In the genomic region with DNA sequence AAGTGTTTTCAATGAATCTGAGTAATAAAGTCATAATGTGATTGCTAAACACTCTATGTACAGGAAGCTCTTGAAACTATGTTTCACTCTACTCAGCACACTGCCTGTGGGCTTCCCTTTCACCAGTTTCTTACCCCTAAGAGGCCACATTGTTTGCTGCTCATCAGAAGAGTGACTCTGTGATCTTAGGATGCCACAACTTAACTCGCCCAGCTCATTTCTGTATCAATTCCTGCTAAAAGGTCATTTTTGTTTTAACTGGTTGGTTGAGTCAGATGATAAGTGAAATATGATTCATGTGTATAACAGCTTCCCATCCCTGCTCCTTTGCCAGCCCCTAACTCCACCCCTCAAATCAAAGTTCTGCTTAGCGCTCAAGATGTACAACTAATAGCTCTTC, we compare ENCODE assay signal across 9 cellular contexts. TPM values are rescaled to one million over a fixed set of nuclear protein-coding genes. Genes with fewer than 3 reads are reported as not detected.
DNase-seq lines count a peak whose midpoint lies in the region; ATAC-seq lines count a peak whose summit lies in the region.
"Had no signal": no experiment of that assay in that cellular context is flagged by ENCODE, and none has a peak within 500 bp of the region (broad histone marks: within the 10 kb centered on the region; RNA-seq: fewer than 3 reads in every experiment).

No MANE protein-coding gene starts in this region.

- H3K27me3 ChIP-seq in CD8-positive, alpha-beta memory T cell (ENCODE audit: insufficient read depth, low read length, poor library complexity, severe bottlenecking) = no peaks in the 10 kb centered on the region

- no peaks in the 10 kb centered on the region for H3K36me3 Mint-ChIP-seq in CD8-positive, alpha-beta memory T cell

- DNase-seq in fibroblast of gingiva (ENCODE audit: low read depth) = peak; percentile 7
- no peak for DNase-seq in CD8-positive, alpha-beta memory T cell
- no peak for DNase-seq in kidney glomerular epithelial cell (lab: John Stamatoyannopoulos, UW)
- no peak for DNase-seq in hypothalamus (lab: John Stamatoyannopoulos, UW)
- no peak for DNase-seq in A172 (ENCODE audit: low spot score)
- DNase-seq: NCI-H1417 had no signal

- CTCF ChIA-PET in CD8-positive, alpha-beta memory T cell (lab: Charles Lee) = interaction anchor here (1.4 to 3.2 kb wide), 3 partner anchors 8 to 14 kb away, joined by 4 to 11 read pairs (median 4); no protein-coding TSS in a partner anchor

- H3K9me3 Mint-ChIP-seq in CD8-positive, alpha-beta memory T cell = no peaks in the 10 kb centered on the region

- H3K27ac Mint-ChIP-seq in CD8-positive, alpha-beta memory T cell = no peak overlapping the region

- no peaks in the 10 kb centered on the region for H3K4me1 ChIP-seq in CD8-positive, alpha-beta memory T cell (ENCODE audit: insufficient read depth, low read length)

- no peaks in the 10 kb centered on the region for H3K4me1 Mint-ChIP-seq in CD8-positive, alpha-beta memory T cell

- H3K9me3 ChIP-seq in CD8-positive, alpha-beta memory T cell (ENCODE audit: low read length) = no peaks in the 10 kb centered on the region

- no peak overlapping the region for H3K4me3 ChIP-seq in CD8-positive, alpha-beta memory T cell (ENCODE audit: low read length)

- no peak overlapping the region for H3K27ac ChIP-seq in CD8-positive, alpha-beta memory T cell (ENCODE audit: low read depth, low read length)

- ATAC-seq in GM18511 (IDR thresholded peaks at IDR 0.05; ENCODE audit: unreplicated experiment) (peak; percentile 93), GM21515 (IDR thresholded peaks at IDR 0.05; ENCODE audit: unreplicated experiment) (peak; percentile 91), HG03439 (IDR thresholded peaks at IDR 0.05; ENCODE audit: unreplicated experiment) (peak; percentile 90)

- no peak overlapping the region for H3K4me3 Mint-ChIP-seq in CD8-positive, alpha-beta memory T cell

- peaks cover 7 to 31% of the 10 kb centered on the region in 2 donors for H3K27me3 Mint-ChIP-seq in CD8-positive, alpha-beta memory T cell

- H3K36me3 ChIP-seq in CD8-positive, alpha-beta memory T cell (ENCODE audit: insufficient read depth, low read length) = no peaks in the 10 kb centered on the region

- POLR2A ChIA-PET in CD8-positive, alpha-beta memory T cell (lab: Charles Lee) = no interaction called here

RNA-seq across cellular contexts. Expression of a gene that starts 9.8 kb away (rescaled TPM):
- total RNA-seq in CD8-positive, alpha-beta memory T cell = 10 to 100 TPM; 69.3 to 76.5 TPM
- 84.9 TPM for polyA plus RNA-seq in CD8-positive, alpha-beta memory T cell
- 37.6 and 66.7 TPM in 2 replicates for total RNA-seq in A172 (2014; rRNA removed; shearing (Covaris generic))

RNA-seq across cellular contexts. Expression of a gene that starts 17.0 kb away (rescaled TPM):
- total RNA-seq in CD8-positive, alpha-beta memory T cell = under 1 TPM; 0.55 to 0.83 TPM
- polyA plus RNA-seq in CD8-positive, alpha-beta memory T cell = 0.84 TPM
- not detected in 2 replicates for total RNA-seq in A172 (2014; rRNA removed; shearing (Covaris generic))
